Comparison of ENCODE assay signal across 10 cellular contexts in the genomic region with DNA sequence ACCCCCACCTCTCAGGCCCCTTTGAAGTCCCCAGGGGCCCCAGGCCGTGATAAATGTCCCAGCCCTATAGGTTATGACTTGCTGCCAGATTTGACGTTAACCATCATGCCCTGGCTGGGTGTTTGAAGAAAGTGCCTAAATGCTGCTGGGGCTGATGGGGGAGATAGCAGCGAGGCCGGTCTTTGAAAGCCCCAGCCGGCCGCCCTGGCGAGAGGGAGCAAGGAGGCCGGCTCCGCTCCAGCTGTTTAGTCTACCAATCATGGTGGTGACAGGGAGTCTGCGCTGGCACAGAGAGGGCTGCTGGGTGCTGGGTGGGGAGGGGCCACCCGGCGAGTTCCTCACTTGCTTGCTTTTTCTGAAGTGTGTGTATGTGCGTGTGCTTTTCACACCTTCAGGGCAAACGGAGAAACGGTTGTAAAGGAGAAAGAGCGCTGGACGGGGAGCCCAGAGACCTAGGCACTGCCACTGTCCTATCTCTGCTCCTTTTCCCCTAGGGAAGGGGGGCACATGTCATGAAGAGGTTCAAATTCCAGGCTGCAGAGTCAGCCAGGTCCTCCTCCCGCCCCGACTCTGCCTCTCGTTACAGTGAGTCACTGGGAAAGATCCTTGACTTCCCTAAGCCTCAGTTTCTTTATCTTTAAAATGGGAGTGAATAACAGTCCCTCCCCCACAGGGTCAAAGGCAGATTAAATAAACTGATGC.
DNase-seq lines count a peak whose midpoint lies in the region; ATAC-seq, FAIRE-seq and TF ChIP-seq lines count a peak whose summit lies in the region.
"Had no signal": no experiment of that assay in that cellular context is flagged by ENCODE, and none has a peak within 500 bp of the region (broad histone marks: within the 10 kb centered on the region; RNA-seq: fewer than 3 reads in every experiment).

No MANE protein-coding gene starts in this region.

- peaks cover 4% of the 10 kb centered on the region for H3K4me1 ChIP-seq in osteoblast (ENCODE audit: insufficient read depth, low read length)

- no peaks in the 10 kb centered on the region for H3K36me3 ChIP-seq in osteoblast (ENCODE audit: insufficient read depth, low read length)

- no peaks in the 10 kb centered on the region for H4K20me1 ChIP-seq in osteoblast (ENCODE audit: insufficient read depth, low read length)

- TF ChIP-seq CTCF in fibroblast of villous mesenchyme (IDR thresholded peaks at IDR 0.05; ENCODE audit: insufficient read depth, low read depth, low read length) (no peak), osteoblast (IDR thresholded peaks at IDR 0.05; ENCODE audit: extremely low read depth, low read depth, low read length) (no peak)

- H3K79me2 ChIP-seq in osteoblast (ENCODE audit: insufficient read depth, low read length): no peaks in the 10 kb centered on the region

- ATAC-seq in HG03159 (IDR thresholded peaks at IDR 0.05; ENCODE audit: unreplicated experiment) (no peak), HG03520 (IDR thresholded peaks at IDR 0.05; ENCODE audit: unreplicated experiment) (no peak)

- H3K27ac ChIP-seq in osteoblast (ENCODE audit: low read depth, low read length): no peak overlapping the region
- H3K27ac ChIP-seq: VCaP had no signal

- DNase-seq in Daoy (ENCODE audit: low read depth) (peak; percentile 64), OCI-M1 (lab: John Stamatoyannopoulos, UW) (peak; percentile 14), fibroblast of villous mesenchyme (ENCODE audit: low read depth) (peak; percentile 29), osteoblast (ENCODE audit: insufficient read length, low spot score, missing footprints) (peak; percentile 88), RCC 7860 (ENCODE audit: low spot score) (no peak), HT-29 (ENCODE audit: low spot score) (no peak)
- DNase-seq: NCI-H446 had no signal

- peaks cover 21% of the 10 kb centered on the region for H3K27me3 ChIP-seq in osteoblast (ENCODE audit: insufficient read depth, low read length)

- no peak for FAIRE-seq in RCC 7860 (lab: Jason Lieb, UNC)

- H3K4me2 ChIP-seq in osteoblast (ENCODE audit: insufficient read depth, low read length): peak overlapping the region; percentile 66

- H2AFZ ChIP-seq in osteoblast (ENCODE audit: low read length): peak overlapping the region; percentile 62

- no peaks in the 10 kb centered on the region for H3K9me3 ChIP-seq in osteoblast (ENCODE audit: low read depth, low read length)

- H3K4me3 ChIP-seq in fibroblast of villous mesenchyme (ENCODE audit: low read depth, low read length) (no peak overlapping the region), osteoblast (ENCODE audit: insufficient read depth, low read length) (peak overlapping the region; percentile 48)

Comparison
In these comparisons a context has a peak if more than half of its experiments do, and no peak if none do; other contexts are left out.
1. DNase-seq: peak in Daoy (single experiment), OCI-M1 (single experiment), fibroblast of villous mesenchyme (single experiment) and osteoblast (single experiment); none in RCC 7860 (single experiment) and HT-29 (single experiment).